ENCODE assay signal across 8 cellular contexts in genomic region chr15:90660195-90660995, GRCh38.
A peak's percentile ranks its signal among the peaks of the same experiment; 100 is the strongest.
DNase-seq lines count a peak whose midpoint lies in the region; ATAC-seq and TF ChIP-seq lines count a peak whose summit lies in the region.

No MANE protein-coding gene starts in this region.

- intact Hi-C loops in head of caudate nucleus (cut with DNase I) = no loop called here

- H3K27ac ChIP-seq in RWPE1 = peak overlapping the region; percentile 38

- TF ChIP-seq CTCF in RWPE1 (conservative IDR thresholded peaks at IDR 0.05; ENCODE audit: low read depth) = no peak

- CTCF ChIA-PET in RWPE1 (lab: Yijun Ruan, JAX) = interaction anchor here (1.5 to 1.9 kb wide), 2 partner anchors 226 to 367 kb away, joined by 3 to 4 read pairs; no protein-coding TSS in a partner anchor

- peak; percentile 69 for ATAC-seq in GM18909 (IDR thresholded peaks at IDR 0.05; ENCODE audit: poor library complexity, unreplicated experiment)
- peak; percentile 59 for ATAC-seq in HG03108 (IDR thresholded peaks at IDR 0.05; ENCODE audit: unreplicated experiment)

- DNase-seq in 8988T (peak; percentile 44), RWPE1 (ENCODE audit: low spot score) (peak; percentile 82), head of caudate nucleus (peak in 34 of 42 donors; percentile 15 to 83 (median 46)), superior temporal gyrus (ENCODE audit: extremely low spot score) (no peak)
- DNase-seq in activated effector memory CD4-positive, alpha-beta T cell treated with anti-CD3 and anti-CD28 coated beads, Interleukin-2, amount 50 U/mL, for 16 hours = peak; percentile 88
- peak; percentile 61 to 64 for DNase-seq in stimulated activated CD4-positive, alpha-beta T cell treated with anti-CD3 and anti-CD28 coated beads, Interleukin-12 subunit alpha, Interleukin-12 subunit beta, amount 100 ng/mL, for 24 hours (ENCODE audit: low read depth in 2 of 2)

- POLR2A ChIA-PET in RWPE1 (lab: Yijun Ruan, JAX; ENCODE audit: low non-redundant PET) = no interaction called here
